Comparison of ENCODE assay signal across 8 cellular contexts in the genomic region with DNA sequence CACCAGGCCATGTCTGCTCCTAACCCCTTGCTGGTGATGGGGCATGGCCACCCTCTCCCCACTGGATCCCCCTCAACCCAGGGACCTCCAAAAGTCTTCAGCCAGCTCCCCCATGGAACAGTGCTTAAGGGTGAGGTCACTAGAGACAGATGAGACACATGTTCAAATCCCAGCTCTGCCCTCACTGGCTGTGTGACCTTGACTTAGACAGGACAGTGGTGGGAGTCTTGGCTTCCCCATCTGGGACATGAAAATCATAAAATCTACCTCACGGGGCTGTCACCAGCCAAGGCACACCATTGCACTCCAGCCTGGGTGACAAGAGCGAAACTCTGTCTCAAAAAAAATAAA. TPM values are rescaled to one million over a fixed set of nuclear protein-coding genes. Genes with fewer than 3 reads are reported as not detected.
A peak's percentile ranks its signal among the peaks of the same experiment; 100 is the strongest.
DNase-seq lines count a peak whose midpoint lies in the region; ATAC-seq and TF ChIP-seq lines count a peak whose summit lies in the region.
"Had no signal": no experiment of that assay in that cellular context is flagged by ENCODE, and none has a peak within 500 bp of the region (broad histone marks: within the 10 kb centered on the region; RNA-seq: fewer than 3 reads in every experiment).

No MANE protein-coding gene starts in this region.

- H3F3A ChIP-seq in GM23248 (ENCODE audit: insufficient read depth): peaks cover 33% of the 10 kb centered on the region

- no peaks in the 10 kb centered on the region for H3K9me2 ChIP-seq in GM23248 (ENCODE audit: insufficient read depth)

- peak overlapping the region; percentile 89 for H3K4me2 ChIP-seq in OCI-LY3 (ENCODE audit: low read length)
- H3K4me2 ChIP-seq in GM23248 (ENCODE audit: unreplicated experiment): no peak overlapping the region

- peaks cover 52% of the 10 kb centered on the region for H3K36me3 Mint-ChIP-seq in stimulated activated naive CD8-positive, alpha-beta T cell treated with anti-CD3 and anti-CD28 coated beads, Interleukin-15, Interleukin-2, amounts not matched to agents 100 ng/mL and 50 ng/mL, for 24 hours (ENCODE audit: low read depth)

- H3K4me3 ChIP-seq in OCI-LY3 (ENCODE audit: low read length) (peak overlapping the region; percentile 73), esophagus muscularis mucosa (no peak overlapping the region), GM23248 (no peak overlapping the region)

- H3K9ac ChIP-seq in OCI-LY3 (ENCODE audit: low read length) (peak overlapping the region; percentile 92), GM23248 (no peak overlapping the region)

- H3K27me3 Mint-ChIP-seq in stimulated activated naive CD8-positive, alpha-beta T cell treated with anti-CD3 and anti-CD28 coated beads, Interleukin-15, Interleukin-2, amounts not matched to agents 100 ng/mL and 50 ng/mL, for 24 hours: no peaks in the 10 kb centered on the region

- H3K4me1 Mint-ChIP-seq in stimulated activated naive CD8-positive, alpha-beta T cell treated with anti-CD3 and anti-CD28 coated beads, Interleukin-15, Interleukin-2, amounts not matched to agents 100 ng/mL and 50 ng/mL, for 24 hours (ENCODE audit: low read depth): peaks cover 84% of the 10 kb centered on the region

- in situ Hi-C loops in GM23248 (cut with MboI): no loop called here

- H3K36me3 ChIP-seq in OCI-LY3 (replicated peaks; ENCODE audit: low read depth, low read length) (peaks cover 56% of the 10 kb centered on the region), esophagus muscularis mucosa (peaks cover 0 to 22% (median 19%) of the 10 kb centered on the region in 4 donors), GM23248 (ENCODE audit: low read depth) (no peaks in the 10 kb centered on the region)

- peak overlapping the region; percentile 95 for H3K27ac Mint-ChIP-seq in stimulated activated naive CD8-positive, alpha-beta T cell treated with anti-CD3 and anti-CD28 coated beads, Interleukin-15, Interleukin-2, amounts not matched to agents 100 ng/mL and 50 ng/mL, for 24 hours

- TF ChIP-seq CTCF in OCI-LY3 (IDR thresholded peaks at IDR 0.05; ENCODE audit: low read depth, low read length) (no peak), esophagus muscularis mucosa (IDR thresholded peaks at IDR 0.05) (no peak)

- ATAC-seq in GM18907 (IDR thresholded peaks at IDR 0.05; ENCODE audit: unreplicated experiment): peak; percentile 14
- ATAC-seq: esophagus mucosa had no signal

- H2AFZ ChIP-seq in OCI-LY3 (ENCODE audit: low read depth, low read length): no peak overlapping the region
- no peak overlapping the region for H2AFZ ChIP-seq in GM23248

- no peak for TF ChIP-seq EP300 in esophagus muscularis mucosa (IDR thresholded peaks at IDR 0.05)

- 92% methylated on average over 2 of the region's 2 CpGs for WGBS in esophagus muscularis mucosa
- 95 to 96% methylated on average over 2 of the region's 2 CpGs for WGBS in GM23248 (ENCODE audit: low coverage in 1 of 2, low lambda C conversion rate in 2 of 2, missing lambda C conversion rate in 2 of 2), 2 experiments

- H3K79me2 ChIP-seq in OCI-LY3 (ENCODE audit: low read length) (peaks cover 78% of the 10 kb centered on the region), GM23248 (ENCODE audit: insufficient read depth) (no peaks in the 10 kb centered on the region)

- H3K9me3 ChIP-seq in OCI-LY3 (ENCODE audit: insufficient read depth, low read length) (no peaks in the 10 kb centered on the region), esophagus muscularis mucosa (no peaks in the 10 kb centered on the region), GM23248 (ENCODE audit: low read depth) (no peaks in the 10 kb centered on the region)

- H3K27ac ChIP-seq in OCI-LY3 (ENCODE audit: low read length) (peak overlapping the region; percentile 100), esophagus muscularis mucosa (replicated peaks in 1 of 4) (peak overlapping the region; percentile 76 to 84 (median 82)), GM23248 (no peak overlapping the region)

- DNase-seq in esophagus muscularis mucosa (ENCODE audit: extremely low spot score) (no peak), NCI-H2107 treated with DMSO at 0.1 percent for 48 hours (lab: John Stamatoyannopoulos, UW; ENCODE audit: unreplicated experiment) (no peak), anterior cingulate cortex (lab: John Stamatoyannopoulos, UW) (no peak), GM23248 (no peak)

- no peaks in the 10 kb centered on the region for H3K9me3 Mint-ChIP-seq in stimulated activated naive CD8-positive, alpha-beta T cell treated with anti-CD3 and anti-CD28 coated beads, Interleukin-15, Interleukin-2, amounts not matched to agents 100 ng/mL and 50 ng/mL, for 24 hours

- H4K20me1 ChIP-seq in OCI-LY3 (ENCODE audit: insufficient read depth, low read length) (no peaks in the 10 kb centered on the region), GM23248 (ENCODE audit: insufficient read depth) (no peaks in the 10 kb centered on the region)

- intact Hi-C loops in esophagus muscularis mucosa (cut with DNase I): no loop called here

- H3K27me3 ChIP-seq in OCI-LY3 (ENCODE audit: low read depth, low read length): no peaks in the 10 kb centered on the region
- no peaks in the 10 kb centered on the region for H3K27me3 ChIP-seq in esophagus muscularis mucosa
- no peaks in the 10 kb centered on the region for H3K27me3 ChIP-seq in GM23248 (replicated peaks; ENCODE audit: insufficient read depth)

- H3K4me1 ChIP-seq in OCI-LY3 (ENCODE audit: low read length) (peaks cover 77% of the 10 kb centered on the region), esophagus muscularis mucosa (peaks cover 24 to 39% (median 32%) of the 10 kb centered on the region in 4 donors), GM23248 (ENCODE audit: insufficient read depth) (peaks cover 30% of the 10 kb centered on the region)

- TF ChIP-seq POLR2A in esophagus muscularis mucosa (IDR thresholded peaks at IDR 0.05; ENCODE audit: low read depth): no peak

- H3K4me3 Mint-ChIP-seq in stimulated activated naive CD8-positive, alpha-beta T cell treated with anti-CD3 and anti-CD28 coated beads, Interleukin-15, Interleukin-2, amounts not matched to agents 100 ng/mL and 50 ng/mL, for 24 hours: peak overlapping the region; percentile 66

RNA-seq across cellular contexts. Expression of gene RHOF, which starts 10.9 kb away (rescaled TPM):
- 10 to 100 TPM in 3 of 4 donors, 1 to 10 TPM in 1; 7.0 to 23.2 (median 15.9) TPM for total RNA-seq in esophagus muscularis mucosa
- total RNA-seq in GM23248 (2014; rRNA removed; shearing (Covaris generic)): 6.7 and 8.2 TPM in 2 replicates
- 1.5 and 2.4 TPM in 2 replicates for polyA plus RNA-seq in GM23248 (2016; fragmentation: Nextera tagmentation; extraction: Ambion mirVana)

RNA-seq across cellular contexts. Expression of gene SETD1B, which starts 21.2 kb away (rescaled TPM):
- total RNA-seq in esophagus muscularis mucosa: 10 to 100 TPM in 3 of 4 donors, 1 to 10 TPM in 1; 9.4 to 27.1 (median 19.9) TPM
- total RNA-seq in GM23248 (2014; rRNA removed; shearing (Covaris generic)): 2.0 and 2.7 TPM in 2 replicates
- 1.7 and 2.0 TPM in 2 replicates for polyA plus RNA-seq in GM23248 (2016; fragmentation: Nextera tagmentation; extraction: Ambion mirVana)
